In genomic region chr12:77992760-77993159, GRCh38 we compare ENCODE assay signal across 27 cellular contexts.
DNase-seq lines count a peak whose midpoint lies in the region; ATAC-seq, FAIRE-seq and TF ChIP-seq lines count a peak whose summit lies in the region.
"Had no signal": no experiment of that assay in that cellular context is flagged by ENCODE, and none has a peak within 500 bp of the region (broad histone marks: within the 10 kb centered on the region; RNA-seq: fewer than 3 reads in every experiment).

No MANE protein-coding gene starts in this region.

- intact Hi-C loops in sciatic nerve (cut with DNase I) (no loop called here), Calu3 (cut with micrococcal nuclease; ENCODE audit: unreplicated experiment) (no loop called here)

- H3K36me3 Mint-ChIP-seq in Calu3 (ENCODE audit: insufficient read depth, unreplicated experiment): no peaks in the 10 kb centered on the region
- H3K36me3 Mint-ChIP-seq: CD8-positive, alpha-beta T cell had no signal

- no TSS peak for BruUV-seq in Calu3 (replicated peaks; lab: Mats Ljungman, UMichigan)

- DNase-seq in Ammon's horn (ENCODE audit: low spot score) (peak; percentile 18), caudate nucleus (lab: John Stamatoyannopoulos, UW) (no peak), medulla oblongata (ENCODE audit: extremely low spot score) (peak; percentile 49), sciatic nerve (ENCODE audit: low spot score) (no peak), HTR-8/SVneo (ENCODE audit: insufficient read length, low spot score) (no peak), Calu3 (no peak), T1000 (lab: John Stamatoyannopoulos, UW) (no peak)
- DNase-seq: ACHN; CD8-positive, alpha-beta T cell; DMS53; GDM1; GOT3; IMR-90; NCI-H1105; NCI-H146; NCI-H2029; NCI-H2171; NCI-H526 had no signal

- peaks cover 2% of the 10 kb centered on the region for H3K9me3 Mint-ChIP-seq in Calu3 (ENCODE audit: low read depth, unreplicated experiment)

- FAIRE-seq in HTR-8/SVneo (lab: Jason Lieb, UNC): no peak
- FAIRE-seq: GM18507, RCC 7860 had no signal

- H3K4me3 Mint-ChIP-seq in Calu3 (ENCODE audit: low read depth, unreplicated experiment): no peak overlapping the region
- H3K4me3 Mint-ChIP-seq: CD8-positive, alpha-beta T cell had no signal

- peak; percentile 48 for ATAC-seq in sciatic nerve
- no peak for ATAC-seq in HG03521 (IDR thresholded peaks at IDR 0.05; ENCODE audit: unreplicated experiment)
- ATAC-seq: CD8-positive, alpha-beta T cell; HCT116; Right ventricle myocardium inferior had no signal

- CTCF ChIA-PET in Calu3 (lab: Charles Lee): no interaction called here

- H3K4me1 Mint-ChIP-seq in Calu3 (ENCODE audit: low read depth, unreplicated experiment): no peaks in the 10 kb centered on the region

- no peaks in the 10 kb centered on the region for H3K27me3 Mint-ChIP-seq in Calu3 (ENCODE audit: unreplicated experiment)

- H3K27ac ChIP-seq in caudate nucleus (ENCODE audit: low read depth, low read length): peak overlapping the region; percentile 31
- H3K27ac ChIP-seq: 22Rv1; BLaER1 treated with 17β-estradiol and CSF1 and Interleukin-3, amounts not matched to agents 10 nM and 100 nM; KMS-11; SK-N-MC had no signal

- no peak for TF ChIP-seq CTCF in Calu3 (IDR thresholded peaks at IDR 0.05; ENCODE audit: unreplicated experiment)

- no peak overlapping the region for H3K27ac Mint-ChIP-seq in Calu3 (ENCODE audit: unreplicated experiment)
- H3K27ac Mint-ChIP-seq: CD8-positive, alpha-beta T cell had no signal

Comparison
In these comparisons a context has a peak if more than half of its experiments do, and no peak if none do; other contexts are left out.
1. DNase-seq: peak in Ammon's horn (single experiment) and medulla oblongata (single experiment); none in caudate nucleus (0 of 61), sciatic nerve (single experiment), HTR-8/SVneo (single experiment), Calu3 (single experiment) and T1000 (single experiment).